In genomic region chr1:103561612-103562395, GRCh38 we compare ENCODE assay signal across 9 cellular contexts. TPM values are rescaled to one million over a fixed set of nuclear protein-coding genes. Genes with fewer than 3 reads are reported as not detected.
DNase-seq lines count a peak whose midpoint lies in the region; ATAC-seq, FAIRE-seq and TF ChIP-seq lines count a peak whose summit lies in the region.
"Had no signal": no experiment of that assay in that cellular context is flagged by ENCODE, and none has a peak within 500 bp of the region (broad histone marks: within the 10 kb centered on the region; RNA-seq: fewer than 3 reads in every experiment).

No MANE protein-coding gene starts in this region.

- H4K20me1 ChIP-seq in astrocyte (ENCODE audit: insufficient read depth, low read length): no peaks in the 10 kb centered on the region

- no peaks in the 10 kb centered on the region for H3K27me3 Mint-ChIP-seq in astrocyte (ENCODE audit: low read depth, unreplicated experiment)

- H3K4me1 ChIP-seq in astrocyte (ENCODE audit: insufficient read depth, low read length) (no peaks in the 10 kb centered on the region), skeletal muscle satellite cell (ENCODE audit: control insufficient read depth, insufficient read depth, low read length) (peaks cover 9% of the 10 kb centered on the region)

- no peak overlapping the region for H3K4me3 Mint-ChIP-seq in astrocyte (ENCODE audit: unreplicated experiment)

- no peak for FAIRE-seq in astrocyte (lab: Jason Lieb, UNC)

- no peaks in the 10 kb centered on the region for H3K79me2 ChIP-seq in astrocyte (ENCODE audit: insufficient read depth, low read length)

- no peaks in the 10 kb centered on the region for H3K9me3 Mint-ChIP-seq in astrocyte (ENCODE audit: unreplicated experiment)

- H2AFZ ChIP-seq in astrocyte (ENCODE audit: low read depth, low read length): no peak overlapping the region

- no peaks in the 10 kb centered on the region for H3K4me1 Mint-ChIP-seq in astrocyte (ENCODE audit: low read depth, unreplicated experiment)

- H3K9me3 ChIP-seq in astrocyte (ENCODE audit: insufficient read depth, low read depth, low read length) (no peaks in the 10 kb centered on the region), skeletal muscle satellite cell (replicated peaks; ENCODE audit: low read length) (no peaks in the 10 kb centered on the region)

- H3K27ac ChIP-seq in astrocyte (ENCODE audit: low read depth, low read length) (no peak overlapping the region), substantia nigra (ENCODE audit: low read depth, low read length, poor library complexity, severe bottlenecking) (no peak overlapping the region)

- TF ChIP-seq CTCF in astrocyte (IDR thresholded peaks at IDR 0.05; ENCODE audit: insufficient read depth, low read depth, low read length): no peak

- H3K4me3 ChIP-seq in astrocyte (ENCODE audit: insufficient read depth, low read depth, low read length) (no peak overlapping the region), skeletal muscle satellite cell (ENCODE audit: low read length) (peak overlapping the region; percentile 7)

- H3K27me3 ChIP-seq in astrocyte (ENCODE audit: insufficient read depth, low read length) (no peaks in the 10 kb centered on the region), skeletal muscle satellite cell (ENCODE audit: control insufficient read depth, insufficient read depth, low read length) (no peaks in the 10 kb centered on the region)

- H3K4me2 ChIP-seq in astrocyte (ENCODE audit: low read length): no peak overlapping the region
- peak overlapping the region; percentile 62 for H3K4me2 ChIP-seq in skeletal muscle satellite cell (ENCODE audit: low read length)

- no peak overlapping the region for H3K9ac ChIP-seq in astrocyte (ENCODE audit: low read length)
- peak overlapping the region; percentile 9 for H3K9ac ChIP-seq in skeletal muscle satellite cell (ENCODE audit: low read depth, low read length)

- peak overlapping the region; percentile 41 for H3K27ac Mint-ChIP-seq in astrocyte (ENCODE audit: unreplicated experiment)

- no peak for DNase-seq in astrocyte (ENCODE audit: low read depth)
- DNase-seq in substantia nigra (lab: John Stamatoyannopoulos, UW): no peak
- DNase-seq in HUDEP-2 (lab: John Stamatoyannopoulos, UW; ENCODE audit: unreplicated experiment in 76 of 76): no peak
- DNase-seq in stimulated activated CD4-positive, alpha-beta T cell treated with anti-CD3 and anti-CD28 coated beads, Interleukin-15, amount 100 ng/mL, for 24 hours: no peak
- no peak for DNase-seq in HuH-7.5 (ENCODE audit: low spot score)
- DNase-seq: IMR-90 had no signal

- H3K36me3 Mint-ChIP-seq in astrocyte (ENCODE audit: low read depth, unreplicated experiment): no peaks in the 10 kb centered on the region

- H3K36me3 ChIP-seq in astrocyte (ENCODE audit: insufficient read depth, low read length) (no peaks in the 10 kb centered on the region), skeletal muscle satellite cell (ENCODE audit: insufficient read depth, low read length) (no peaks in the 10 kb centered on the region)

- peak; percentile 82 for ATAC-seq in GM19023 (IDR thresholded peaks at IDR 0.05; ENCODE audit: unreplicated experiment)
- peak; percentile 91 for ATAC-seq in HG03045 (IDR thresholded peaks at IDR 0.05; ENCODE audit: unreplicated experiment)

RNA-seq across cellular contexts. Expression of gene AMY2B, which starts 9.6 kb away (rescaled TPM):
- 1.7 and 2.1 TPM in 2 replicates for total RNA-seq in astrocyte
- total RNA-seq in skeletal muscle satellite cell (2012; rRNA removed): 1.7 and 1.8 TPM in 2 replicates

RNA-seq across cellular contexts. Expression of gene RNPC3, which starts 36.3 kb away (rescaled TPM):
- total RNA-seq in astrocyte: 11.3 and 12.7 TPM in 2 replicates
- total RNA-seq in skeletal muscle satellite cell (2012; rRNA removed): 10.9 and 13.9 TPM in 2 replicates

RNA-seq across cellular contexts. Expression of gene AMY2A, which starts 55.4 kb away (rescaled TPM):
- total RNA-seq in astrocyte: not detected in 2 replicates
- total RNA-seq in skeletal muscle satellite cell (2012; rRNA removed): not detected in 2 replicates
- total RNA-seq: IMR-90 had no signal
